ENCODE assay signal across 27 cellular contexts in genomic region chr11:32290783-32291182, GRCh38.
A peak's percentile ranks its signal among the peaks of the same experiment; 100 is the strongest.
DNase-seq lines count a peak whose midpoint lies in the region; ATAC-seq and TF ChIP-seq lines count a peak whose summit lies in the region.
"Had no signal": no experiment of that assay in that cellular context is flagged by ENCODE, and none has a peak within 500 bp of the region (broad histone marks: within the 10 kb centered on the region; RNA-seq: fewer than 3 reads in every experiment).

No MANE protein-coding gene starts in this region.

- no peak overlapping the region for H4K91ac ChIP-seq in trophoblast cell (ENCODE audit: low read depth, low read length)

- WGBS in trophoblast cell (ENCODE audit: extremely low coverage, insufficient coverage, insufficient read length) = no CpG with 5 or more reads among the region's 3 CpGs
- WGBS in prostate gland = 60% methylated on average over 3 of the region's 3 CpGs

- H4K12ac ChIP-seq in trophoblast cell (ENCODE audit: low read depth, low read length) = no peak overlapping the region

- H3K4me2 ChIP-seq in trophoblast cell (ENCODE audit: low read length) = no peak overlapping the region
- H3K4me2 ChIP-seq: A549, GM23338 had no signal

- H4K8ac ChIP-seq in trophoblast cell (ENCODE audit: low read depth, low read length) = no peak overlapping the region

- H3K79me2 ChIP-seq in trophoblast cell (ENCODE audit: control insufficient read depth, insufficient read depth, low read length, poor library complexity) = no peaks in the 10 kb centered on the region

- H3K36me3 ChIP-seq in trophoblast cell (ENCODE audit: control insufficient read depth in 1 of 2, insufficient read depth in 2 of 2, low read length in 2 of 2) (no peaks in the 10 kb centered on the region), prostate gland (no peaks in the 10 kb centered on the region)
- H3K36me3 ChIP-seq: heart left ventricle, lower lobe of right lung, neutrophil, SJCRH30, spleen, upper lobe of left lung had no signal

- H3K27me3 Mint-ChIP-seq in activated CD8-positive, alpha-beta T cell treated with anti-CD3 and anti-CD28 coated beads, Interleukin-2, amount 10 ng/mL, durations not matched to agents 7 days and 5 days (ENCODE audit: low read depth) = peaks cover 2% of the 10 kb centered on the region

- H3K79me1 ChIP-seq in trophoblast cell (ENCODE audit: low read length) = no peaks in the 10 kb centered on the region

- H2AK5ac ChIP-seq in trophoblast cell (ENCODE audit: low read length) = no peak overlapping the region

- no peak overlapping the region for H3K18ac ChIP-seq in trophoblast cell (ENCODE audit: low read length)

- H3K9me3 Mint-ChIP-seq in activated CD8-positive, alpha-beta T cell treated with anti-CD3 and anti-CD28 coated beads, Interleukin-2, amount 10 ng/mL, durations not matched to agents 7 days and 5 days (ENCODE audit: insufficient read depth) = no peaks in the 10 kb centered on the region
- H3K9me3 Mint-ChIP-seq: activated T-helper 1 cell treated with anti-CD3 and anti-CD28 coated beads, Interleukin-12 subunit alpha, Interleukin-12 subunit beta, Interleukin-2, Interleukin-4 antibody, amounts not matched to agents 30 ng/mL and 10 ng/mL and 1 ng/mL, durations not matched to agents 14 hours and 24 hours and 36 hours had no signal

- H2BK120ac ChIP-seq in trophoblast cell (ENCODE audit: insufficient read depth, low read length, poor library complexity) = no peak overlapping the region

- intact Hi-C loops in prostate gland (cut with DNase I) = no loop called here

- no peak for TF ChIP-seq CTCF in prostate gland (IDR thresholded peaks at IDR 0.05)

- no peak overlapping the region for H3K4me3 Mint-ChIP-seq in activated CD8-positive, alpha-beta T cell treated with anti-CD3 and anti-CD28 coated beads, Interleukin-2, amount 10 ng/mL, durations not matched to agents 7 days and 5 days
- H3K4me3 Mint-ChIP-seq: activated T-helper 1 cell treated with anti-CD3 and anti-CD28 coated beads, Interleukin-12 subunit alpha, Interleukin-12 subunit beta, Interleukin-2, Interleukin-4 antibody, amounts not matched to agents 30 ng/mL and 10 ng/mL and 1 ng/mL, durations not matched to agents 14 hours and 24 hours and 36 hours; GM23338 had no signal

- H3K14ac ChIP-seq in trophoblast cell (ENCODE audit: low read length) = no peak overlapping the region

- DNase-seq in C1 segment of cervical spinal cord (lab: John Stamatoyannopoulos, UW) (peak in 10 of 14 donors; percentile 15 to 58 (median 30)), hippocampal formation (lab: John Stamatoyannopoulos, UW) (peak; percentile 57 to 81), trophoblast cell (peak in 1 of 2 donors; percentile 21), NCI-H146 treated with DMSO at 0.1 percent for 48 hours (lab: John Stamatoyannopoulos, UW; ENCODE audit: unreplicated experiment) (no peak), prostate gland (ENCODE audit: low spot score) (no peak)
- no peak for DNase-seq in activated CD8-positive, alpha-beta T cell treated with anti-CD3 and anti-CD28 coated beads, Interleukin-2, amount 10 ng/mL, durations not matched to agents 7 days and 5 days
- DNase-seq: activated CD4-positive, alpha-beta T cell treated with anti-CD3 and anti-CD28 coated beads for 4 hours; Calu3; effector memory CD4-positive, alpha-beta T cell; heart left ventricle; lower lobe of right lung; NCI-H1092; NCI-H2029 treated with DMSO at 0.1 percent for 48 hours; PC-3; retina; SJCRH30; spleen; stimulated activated CD4-positive, alpha-beta T cell treated with anti-CD3 and anti-CD28 coated beads, Interleukin-4, amount 100 ng/mL, for 24 hours; stimulated activated naive CD8-positive, alpha-beta T cell treated with anti-CD3 and anti-CD28 coated beads, Interleukin-15, Interleukin-2, amounts not matched to agents 100 U/mL and 50 U/mL, for 24 hours; upper lobe of left lung had no signal

- POLR2A ChIA-PET in activated CD8-positive, alpha-beta T cell treated with anti-CD3 and anti-CD28 coated beads, Interleukin-2, amount 10 ng/mL, durations not matched to agents 7 days and 5 days (lab: Charles Lee) = no interaction called here

- no peak overlapping the region for H2BK12ac ChIP-seq in trophoblast cell (ENCODE audit: low read length)

- H3K4me1 ChIP-seq in trophoblast cell (ENCODE audit: control insufficient read depth in 1 of 2, insufficient read depth in 2 of 2, low read length in 2 of 2) (no peaks in the 10 kb centered on the region), prostate gland (replicated peaks) (no peaks in the 10 kb centered on the region)
- H3K4me1 ChIP-seq: A549, heart left ventricle, lower lobe of right lung, SJCRH30, spleen, upper lobe of left lung had no signal

- H2AFZ ChIP-seq in trophoblast cell (ENCODE audit: insufficient read depth, low read length, poor library complexity) = no peak overlapping the region
- H2AFZ ChIP-seq: GM23338 had no signal

- peaks cover under 1% of the 10 kb centered on the region for H3K4me1 Mint-ChIP-seq in activated CD8-positive, alpha-beta T cell treated with anti-CD3 and anti-CD28 coated beads, Interleukin-2, amount 10 ng/mL, durations not matched to agents 7 days and 5 days (ENCODE audit: low read depth)
- H3K4me1 Mint-ChIP-seq: GM23338 had no signal

- H3K9me3 ChIP-seq in trophoblast cell (ENCODE audit: insufficient read depth, low read depth, low read length) (no peaks in the 10 kb centered on the region), prostate gland (no peaks in the 10 kb centered on the region)
- H3K9me3 ChIP-seq: lower lobe of right lung, neutrophil, SJCRH30, upper lobe of left lung had no signal

- H3K4ac ChIP-seq in trophoblast cell (ENCODE audit: low read depth, low read length) = no peak overlapping the region

- no peak overlapping the region for H3K23ac ChIP-seq in trophoblast cell (ENCODE audit: low read length)

- no peak for ATAC-seq in HG03432 (IDR thresholded peaks at IDR 0.05; ENCODE audit: unreplicated experiment)
- ATAC-seq in activated CD8-positive, alpha-beta T cell treated with anti-CD3 and anti-CD28 coated beads, Interleukin-2, amount 10 ng/mL, durations not matched to agents 7 days and 5 days = no peak
- ATAC-seq: activated naive CD4-positive, alpha-beta T cell treated with anti-CD3 and anti-CD28 coated beads, Interleukin-2, amount 50 U/mL, for 72 hours; GM23338; lower lobe of right lung; PC-3; stimulated activated naive CD8-positive, alpha-beta T cell treated with anti-CD3 and anti-CD28 coated beads, Interleukin-15, Interleukin-2, amounts not matched to agents 100 U/mL and 50 U/mL, for 24 hours had no signal

- no peak for TF ChIP-seq POLR2A in prostate gland (IDR thresholded peaks at IDR 0.05)

- no peak overlapping the region for H3K4me3 ChIP-seq in trophoblast cell (ENCODE audit: low read depth, low read length)
- H3K4me3 ChIP-seq in prostate gland = no peak overlapping the region
- H3K4me3 ChIP-seq: A549, GM23338, heart left ventricle, lower lobe of right lung, SJCRH30, spleen, upper lobe of left lung had no signal

- H3K27me3 ChIP-seq in trophoblast cell (ENCODE audit: insufficient read depth, low read length) (no peaks in the 10 kb centered on the region), prostate gland (replicated peaks; ENCODE audit: insufficient read depth) (no peaks in the 10 kb centered on the region)
- H3K27me3 ChIP-seq: SJCRH30, spleen, upper lobe of left lung had no signal

- peak overlapping the region; percentile 89 for H3K27ac ChIP-seq in angular gyrus (ENCODE audit: low read depth, low read length)
- no peak overlapping the region for H3K27ac ChIP-seq in trophoblast cell (ENCODE audit: low read depth, low read length)
- H3K27ac ChIP-seq in prostate gland = no peak overlapping the region
- H3K27ac ChIP-seq: A549, heart left ventricle, lower lobe of right lung, neutrophil, SJCRH30, spleen, upper lobe of left lung had no signal

- CTCF ChIA-PET in activated CD8-positive, alpha-beta T cell treated with anti-CD3 and anti-CD28 coated beads, Interleukin-2, amount 10 ng/mL, durations not matched to agents 7 days and 5 days (lab: Charles Lee) = no interaction called here

- no peak overlapping the region for H2BK5ac ChIP-seq in trophoblast cell (ENCODE audit: low read depth, low read length, poor library complexity)

- no peak overlapping the region for H3K27ac Mint-ChIP-seq in activated CD8-positive, alpha-beta T cell treated with anti-CD3 and anti-CD28 coated beads, Interleukin-2, amount 10 ng/mL, durations not matched to agents 7 days and 5 days
- H3K27ac Mint-ChIP-seq: activated naive CD4-positive, alpha-beta T cell treated with anti-CD3 and anti-CD28 coated beads, Interleukin-2, amount 50 U/mL, for 72 hours; activated T-helper 1 cell treated with anti-CD3 and anti-CD28 coated beads, Interleukin-12 subunit alpha, Interleukin-12 subunit beta, Interleukin-2, Interleukin-4 antibody, amounts not matched to agents 30 ng/mL and 10 ng/mL and 1 ng/mL, durations not matched to agents 14 hours and 24 hours and 36 hours; GM23338 had no signal

- peak overlapping the region; percentile 27 for H3K9ac ChIP-seq in trophoblast cell (ENCODE audit: low read length)

- no peaks in the 10 kb centered on the region for H3K36me3 Mint-ChIP-seq in activated CD8-positive, alpha-beta T cell treated with anti-CD3 and anti-CD28 coated beads, Interleukin-2, amount 10 ng/mL, durations not matched to agents 7 days and 5 days (ENCODE audit: low read depth)
- H3K36me3 Mint-ChIP-seq: activated naive CD4-positive, alpha-beta T cell treated with anti-CD3 and anti-CD28 coated beads, Interleukin-2, amount 50 U/mL, for 72 hours had no signal

Comparison
In these comparisons a context has a peak if more than half of its experiments do, and no peak if none do; other contexts are left out.
1. DNase-seq: peak in C1 segment of cervical spinal cord (10 of 14) and hippocampal formation (2 of 2); none in activated CD8-positive, alpha-beta T cell treated with anti-CD3 and anti-CD28 coated beads, Interleukin-2, amount 10 ng/mL, durations not matched to agents 7 days and 5 days (single experiment), NCI-H146 treated with DMSO at 0.1 percent for 48 hours (single experiment) and prostate gland (single experiment).